ENCODE assay signal across 23 cellular contexts in the genomic region with DNA sequence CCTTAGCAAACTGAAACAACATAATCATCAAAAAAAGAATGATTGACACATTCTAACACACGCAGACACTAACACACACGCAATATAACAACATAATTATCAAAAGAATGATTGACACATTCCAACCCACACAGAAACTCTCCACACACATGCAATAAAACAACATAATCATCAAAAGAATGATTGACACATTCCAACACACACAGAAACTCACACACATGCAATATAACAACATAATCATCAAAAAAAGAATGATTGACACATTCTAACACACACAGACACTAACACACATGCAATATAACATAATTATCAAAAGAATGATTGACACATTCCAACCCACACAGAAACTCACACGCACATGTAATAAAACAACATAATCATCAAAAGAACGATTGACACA.
A peak's percentile ranks its signal among the peaks of the same experiment; 100 is the strongest.
DNase-seq lines count a peak whose midpoint lies in the region; ATAC-seq, FAIRE-seq and TF ChIP-seq lines count a peak whose summit lies in the region.
"Had no signal": no experiment of that assay in that cellular context is flagged by ENCODE, and none has a peak within 500 bp of the region (broad histone marks: within the 10 kb centered on the region; RNA-seq: fewer than 3 reads in every experiment).

No MANE protein-coding gene starts in this region.

- H3K36me3 ChIP-seq in SJCRH30: no peaks in the 10 kb centered on the region
- no peaks in the 10 kb centered on the region for H3K36me3 ChIP-seq in GM12878 (ENCODE audit: control insufficient read depth in 2 of 2, insufficient read depth in 2 of 2, low read length in 1 of 2)
- H3K36me3 ChIP-seq in neural cell (ENCODE audit: insufficient read depth, low read length): no peaks in the 10 kb centered on the region
- no peaks in the 10 kb centered on the region for H3K36me3 ChIP-seq in transverse colon
- H3K36me3 ChIP-seq: BE2C; BLaER1 treated with 17β-estradiol and CSF1 and Interleukin-3, amounts not matched to agents 10 nM and 100 nM; HAP-1 had no signal

- H3K27me3 ChIP-seq in SJCRH30 (no peaks in the 10 kb centered on the region), GM12878 (replicated peaks in 1 of 2; ENCODE audit: control insufficient read depth in 2 of 2, insufficient read depth in 2 of 2, low read length in 1 of 2) (no peaks in the 10 kb centered on the region), neural cell (ENCODE audit: insufficient read depth, low read depth, low read length) (no peaks in the 10 kb centered on the region), transverse colon (no peaks in the 10 kb centered on the region)
- H3K27me3 ChIP-seq: BE2C; BLaER1 treated with 17β-estradiol and CSF1 and Interleukin-3, amounts not matched to agents 10 nM and 100 nM had no signal

- in situ Hi-C loops in GM12878 (cut with MboI): no loop called here
- in situ Hi-C loops in transverse colon (cut with MboI; ENCODE audit: low pct_ligation_motif_present in 1 of 4, low pct_unique_long_range_greater_than_20kb in 1 of 4, low sequenced_read_pairs in 3 of 4): no loop called here

- TF ChIP-seq RAD21 in GM12878 (IDR thresholded peaks at IDR 0.05; ENCODE audit: insufficient read depth, low read depth, low read length) (no peak), neural cell (conservative IDR thresholded peaks at IDR 0.05) (no peak)

- no peak for TF ChIP-seq POLR2A in GM12891 (IDR thresholded peaks at IDR 0.05; ENCODE audit: low read depth, low read length)
- no peak for TF ChIP-seq POLR2A in GM12878 (IDR thresholded peaks at IDR 0.05; ENCODE audit: low read depth, low read length)
- TF ChIP-seq POLR2A in transverse colon (IDR thresholded peaks at IDR 0.05): no peak

- SMC1A ChIA-PET in GM12878 (lab: Charles Lee; ENCODE audit: uncharacterized antibody, unreplicated experiment): no interaction called here

- H3K9me2 ChIP-seq in neural cell (ENCODE audit: insufficient read depth, low read length): no peaks in the 10 kb centered on the region

- H3K4me3 ChIP-seq in SJCRH30: no peak overlapping the region
- H3K4me3 ChIP-seq in GM12878: no peak overlapping the region
- no peak overlapping the region for H3K4me3 ChIP-seq in neural cell (ENCODE audit: low read length)
- no peak overlapping the region for H3K4me3 ChIP-seq in transverse colon
- H3K4me3 ChIP-seq: A549; BLaER1 treated with 17β-estradiol and CSF1 and Interleukin-3, amounts not matched to agents 10 nM and 100 nM; HAP-1 had no signal

- TF ChIP-seq CTCF in GM12878 (IDR thresholded peaks at IDR 0.05 in 2 of 3, conservative IDR thresholded peaks at IDR 0.05 in 1 of 3; ENCODE audit: control insufficient read depth in 2 of 3, extremely low read depth in 1 of 3, insufficient read depth in 1 of 3, low read depth in 3 of 3, low read length in 3 of 3) (no peak), neural cell (IDR thresholded peaks at IDR 0.05; ENCODE audit: poor library complexity, severe bottlenecking) (no peak), transverse colon (IDR thresholded peaks at IDR 0.05) (no peak)

- CTCF ChIA-PET in GM12878 (lab: Yijun Ruan, JAX): no interaction called here

- H3K4me2 ChIP-seq in GM12878 (ENCODE audit: control insufficient read depth, insufficient read depth): no peak overlapping the region
- H3K4me2 ChIP-seq in neural cell (ENCODE audit: low read length): no peak overlapping the region
- H3K4me2 ChIP-seq: A549; BLaER1 treated with 17β-estradiol and CSF1 and Interleukin-3, amounts not matched to agents 10 nM and 100 nM had no signal

- H3K9me3 ChIP-seq in SJCRH30 (replicated peaks) (peaks cover 4% of the 10 kb centered on the region; the same call in 1 of the 2 replicates), GM12878 (replicated peaks; ENCODE audit: control insufficient read depth, insufficient read depth, low read length) (no peaks in the 10 kb centered on the region), neural cell (ENCODE audit: low read length) (no peaks in the 10 kb centered on the region), transverse colon (no peaks in the 10 kb centered on the region)
- H3K9me3 ChIP-seq: A549, BE2C, HAP-1 had no signal

- no TSS peak for BruUV-seq in GM12878 (replicated peaks; lab: Mats Ljungman, UMichigan)

- POLR2A ChIA-PET in GM12878 (lab: Charles Lee): no interaction called here

- H3K79me2 ChIP-seq in GM12878 (ENCODE audit: control insufficient read depth, insufficient read depth, low read length): no peaks in the 10 kb centered on the region
- H3K79me2 ChIP-seq in neural cell (replicated peaks; ENCODE audit: insufficient read depth, low read length): no peaks in the 10 kb centered on the region

- H3K4me1 ChIP-seq in SJCRH30 (peaks cover 19% of the 10 kb centered on the region), GM12878 (ENCODE audit: control insufficient read depth, insufficient read depth, low read length) (no peaks in the 10 kb centered on the region), transverse colon (no peaks in the 10 kb centered on the region)
- H3K4me1 ChIP-seq: A549; BE2C; BLaER1 treated with 17β-estradiol and CSF1 and Interleukin-3, amounts not matched to agents 10 nM and 100 nM; HAP-1 had no signal

- ATAC-seq in GM12878: no peak
- ATAC-seq: A549 had no signal

- DNase-seq in GM12891 (ENCODE audit: insufficient read length, low spot score) (no peak), SJCRH30 (no peak), GM12878 (ENCODE audit: low read depth, low spot score) (no peak), DMS53 (lab: John Stamatoyannopoulos, UW) (no peak), transverse colon (no peak), NCI-H774 (lab: John Stamatoyannopoulos, UW) (no peak)
- DNase-seq: 8988T; ACHN; AML-193; BE2C; CD4-positive, alpha-beta T cell; CD8-positive, alpha-beta memory T cell; DMS 273 treated with DMSO at 0.1 percent for 48 hours; DMS79 treated with DMSO at 0.1 percent for 48 hours; GF-D8; GOT3 had no signal

- no peak overlapping the region for H2AFZ ChIP-seq in GM12878 (ENCODE audit: control insufficient read depth, low read depth, low read length)
- H2AFZ ChIP-seq in neural cell (ENCODE audit: low read depth, low read length): no peak overlapping the region

- RAD21 ChIA-PET in GM12878 (lab: Charles Lee; ENCODE audit: unreplicated experiment): no interaction called here

- no peak overlapping the region for H3K9ac ChIP-seq in GM12878 (ENCODE audit: control insufficient read depth, insufficient read depth, low read length)
- no peak overlapping the region for H3K9ac ChIP-seq in neural cell (ENCODE audit: low read length)
- H3K9ac ChIP-seq: BLaER1 treated with 17β-estradiol and CSF1 and Interleukin-3, amounts not matched to agents 10 nM and 100 nM had no signal

- FAIRE-seq in GM12891 (lab: Jason Lieb, UNC) (peak; percentile 55), GM12878 (lab: Jason Lieb, UNC) (no peak)
- FAIRE-seq: A549, D721Med, GM19239, H54 had no signal

- H4K20me1 ChIP-seq in GM12878 (ENCODE audit: control insufficient read depth, insufficient read depth): no peaks in the 10 kb centered on the region
- H4K20me1 ChIP-seq in neural cell (ENCODE audit: insufficient read depth): no peaks in the 10 kb centered on the region
- H4K20me1 ChIP-seq: BLaER1 treated with 17β-estradiol and CSF1 and Interleukin-3, amounts not matched to agents 10 nM and 100 nM had no signal

- H3K27ac ChIP-seq in SJCRH30 (peak overlapping the region; percentile 19; the same call in 1 of the 2 replicates), GM12878 (ENCODE audit: control insufficient read depth, insufficient read depth) (no peak overlapping the region), neural cell (ENCODE audit: low read length) (no peak overlapping the region), transverse colon (no peak overlapping the region)
- H3K27ac ChIP-seq: A549; BLaER1 treated with 17β-estradiol and CSF1 and Interleukin-3, amounts not matched to agents 10 nM and 100 nM had no signal

- intact Hi-C loops in GM12878 (cut with micrococcal nuclease; ENCODE audit: unreplicated experiment): no loop called here
- intact Hi-C loops in transverse colon (cut with DNase I; ENCODE audit: low total_unique reads): no loop called here

- no peaks in the 10 kb centered on the region for H3F3A ChIP-seq in neural cell (ENCODE audit: insufficient read depth, low read length, poor library complexity, severe bottlenecking)

- WGBS in GM12878 (ENCODE audit: insufficient coverage, insufficient replicate concordance, low lambda C conversion rate, missing lambda C conversion rate): 37% methylated on average over 4 of the region's 4 CpGs
- 56 to 61% methylated on average over 4 of the region's 4 CpGs for WGBS in transverse colon (ENCODE audit: low coverage in 1 of 2), 2 donors

- no peak for TF ChIP-seq EP300 in GM12878 (IDR thresholded peaks at IDR 0.05; ENCODE audit: borderline replicate concordance in 1 of 2, control insufficient read depth in 1 of 2, low read depth in 2 of 2, low read length in 2 of 2)
- no peak for TF ChIP-seq EP300 in neural cell (conservative IDR thresholded peaks at IDR 0.05; ENCODE audit: poor library complexity, severe bottlenecking)
- no peak for TF ChIP-seq EP300 in transverse colon (IDR thresholded peaks at IDR 0.05; ENCODE audit: low read depth)

TF ChIP-seq in GM12891, 5 proteins besides CTCF, POLR2A, EP300 and RAD21:
- TF ChIP-seq SPI1 (IDR thresholded peaks at IDR 0.05; ENCODE audit: low read depth, low read length) (no peak), POU2F2 (IDR thresholded peaks at IDR 0.05; ENCODE audit: low read depth, low read length) (no peak), POLR2AphosphoS5 (IDR thresholded peaks at IDR 0.05; ENCODE audit: low read depth, low read length) (no peak), TAF1 (IDR thresholded peaks at IDR 0.05; ENCODE audit: low read depth, low read length) (no peak), PAX5 (IDR thresholded peaks at IDR 0.05; ENCODE audit: insufficient read depth, low read length, severe bottlenecking) (no peak)
TF ChIP-seq in GM12891: peak in this region for 0.

TF ChIP-seq in GM12878, 131 proteins besides CTCF, POLR2A, EP300 and RAD21 (continues in another document):
- TF ChIP-seq PAX8 (IDR thresholded peaks at IDR 0.05): no peak

TF ChIP-seq in neural cell, 6 proteins besides CTCF, POLR2A, EP300 and RAD21:
- TF ChIP-seq POLR2AphosphoS5 (IDR thresholded peaks at IDR 0.05) (peak; percentile 22), MXI1 (conservative IDR thresholded peaks at IDR 0.05; ENCODE audit: poor library complexity, severe bottlenecking) (no peak)
